ENCODE assay signal across 32 cellular contexts in genomic region chr2:42733852-42734251, GRCh38. TPM values are rescaled to one million over a fixed set of nuclear protein-coding genes. Genes with fewer than 3 reads are reported as not detected.
"Had no signal": no experiment of that assay in that cellular context is flagged by ENCODE, and none has a peak within 500 bp of the region (broad histone marks: within the 10 kb centered on the region; RNA-seq: fewer than 3 reads in every experiment).

No MANE protein-coding gene starts in this region.

- H3K27ac ChIP-seq: colonic mucosa, coronary artery, dorsolateral prefrontal cortex, epithelial cell of prostate, esophagus muscularis mucosa, esophagus squamous epithelium, foreskin keratinocyte, gastrocnemius medialis, gastroesophageal sphincter, heart left ventricle, heart right ventricle, hepatocyte had no signal

- H3K79me2 ChIP-seq: hepatocyte had no signal

- H3K4me3 Mint-ChIP-seq: dendritic cell treated with granulocyte-macrophage colony-stimulating factor and Interleukin-4, amounts not matched to agents 40 ng/mL and 50 ng/mL, for 4 days; effector memory CD8-positive, alpha-beta T cell; endodermal cell had no signal

- H3K4me1 Mint-ChIP-seq: endodermal cell had no signal

- H3K4me2 ChIP-seq: hepatocyte had no signal

- H3K27me3 ChIP-seq: colonic mucosa, dorsolateral prefrontal cortex, esophagus muscularis mucosa, esophagus squamous epithelium, foreskin keratinocyte, gastrocnemius medialis, gastroesophageal sphincter, heart left ventricle, heart right ventricle, hepatocyte had no signal

- H3K27me3 Mint-ChIP-seq: effector memory CD8-positive, alpha-beta T cell had no signal

- H2AFZ ChIP-seq: hepatocyte had no signal

- H3K9me3 ChIP-seq: colonic mucosa, gastrocnemius medialis had no signal

- ATAC-seq: effector memory CD8-positive, alpha-beta T cell; esophagus mucosa; foreskin keratinocyte; gastrocnemius medialis; gastroesophageal sphincter; heart left ventricle; heart right ventricle had no signal

- DNase-seq: colonic mucosa; cortex of kidney; dermis blood vessel endothelial cell; dorsolateral prefrontal cortex; effector CD4-positive, alpha-beta T cell; effector CD8-positive, alpha-beta T cell; effector memory CD4-positive, alpha-beta T cell; effector memory CD8-positive, alpha-beta T cell; endodermal cell; erythroblast; esophagus squamous epithelium; foreskin fibroblast; foreskin keratinocyte; foreskin melanocyte; gastrocnemius medialis; glutamatergic neuron; head of caudate nucleus; heart left ventricle; heart right ventricle; hippocampal formation had no signal

- H3K4me3 ChIP-seq: colonic mucosa, coronary artery, dorsolateral prefrontal cortex, esophagus muscularis mucosa, esophagus squamous epithelium, gastrocnemius medialis, gastroesophageal sphincter, heart left ventricle, heart right ventricle, hepatocyte had no signal

- H3K27ac Mint-ChIP-seq: dendritic cell treated with granulocyte-macrophage colony-stimulating factor and Interleukin-4, amounts not matched to agents 40 ng/mL and 50 ng/mL, for 4 days; effector memory CD8-positive, alpha-beta T cell; endodermal cell had no signal

- H3K4me1 ChIP-seq: colonic mucosa, esophagus muscularis mucosa, esophagus squamous epithelium, foreskin keratinocyte, gastrocnemius medialis, gastroesophageal sphincter, heart left ventricle, heart right ventricle had no signal

- H3K36me3 ChIP-seq: colonic mucosa had no signal

RNA-seq across cellular contexts. Expression of gene OXER1, which starts 30.1 kb away (rescaled TPM):
- total RNA-seq: dermis blood vessel endothelial cell, dermis microvascular lymphatic vessel endothelial cell, epithelial cell of proximal tubule, frontal cortex, glomerular endothelial cell had no signal
- polyA plus RNA-seq: fibroblast of lung had no signal

RNA-seq across cellular contexts. Expression of gene HAAO, which starts 58.5 kb away (rescaled TPM):
- total RNA-seq: dermis blood vessel endothelial cell, dermis microvascular lymphatic vessel endothelial cell, glomerular endothelial cell had no signal
